In the genomic region with DNA sequence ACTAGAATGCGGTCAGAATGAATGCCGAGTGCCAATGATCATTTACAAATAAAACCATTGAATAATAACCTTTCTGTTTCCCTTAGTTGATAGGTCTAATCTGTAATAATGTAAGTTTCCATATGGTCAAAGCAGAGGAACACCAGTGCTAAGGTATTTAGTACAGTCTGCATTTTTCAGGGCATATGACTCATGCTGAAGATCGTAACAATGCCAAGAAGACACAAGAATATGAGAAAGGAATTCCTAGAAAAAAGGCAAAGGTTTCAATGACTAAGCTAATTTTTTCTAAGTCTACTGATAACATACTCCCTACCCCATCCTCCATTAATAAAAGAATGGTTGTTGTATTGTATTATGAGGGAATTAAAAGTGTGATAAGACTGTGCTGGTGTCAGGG, we compare ENCODE assay signal across 21 cellular contexts. TPM values are rescaled to one million over a fixed set of nuclear protein-coding genes. Genes with fewer than 3 reads are reported as not detected.
A peak's percentile ranks its signal among the peaks of the same experiment; 100 is the strongest.
DNase-seq lines count a peak whose midpoint lies in the region; ATAC-seq, FAIRE-seq and TF ChIP-seq lines count a peak whose summit lies in the region.
"Had no signal": no experiment of that assay in that cellular context is flagged by ENCODE, and none has a peak within 500 bp of the region (broad histone marks: within the 10 kb centered on the region; RNA-seq: fewer than 3 reads in every experiment).

No MANE protein-coding gene starts in this region.

- no peaks in the 10 kb centered on the region for H3K4me1 ChIP-seq in small intestine (ENCODE audit: control insufficient read depth in 2 of 2, insufficient read depth in 1 of 2, low read depth in 1 of 2, low read length in 1 of 2)
- H3K4me1 ChIP-seq: HAP-1, vagina had no signal

- H3K4me1 Mint-ChIP-seq in activated T-cell treated with anti-CD3 and anti-CD28 coated beads, Interleukin-2, amount 50 U/mL, for 4 hours (ENCODE audit: low read depth), result no peaks in the 10 kb centered on the region
- H3K4me1 Mint-ChIP-seq in activated CD4-positive, alpha-beta T cell treated with anti-CD3 and anti-CD28 coated beads, Interleukin-2, amount 10 ng/mL, durations not matched to agents 7 days and 5 days, result no peaks in the 10 kb centered on the region
- no peaks in the 10 kb centered on the region for H3K4me1 Mint-ChIP-seq in T-helper 2 cell treated with Interferon-gamma antibody and Interleukin-4, amounts not matched to agents 5 μg/mL and 100 μg/mL, for 36 hours (ENCODE audit: low read depth)
- H3K4me1 Mint-ChIP-seq: stimulated activated memory B cell treated with anti-CD40 and anti-IgM and Interleukin-4, amounts not matched to agents 10 μg/mL and 1 μg/mL and 100 μg/mL, for 72 hours; WTC11 had no signal

- H3K36me3 Mint-ChIP-seq in activated T-cell treated with anti-CD3 and anti-CD28 coated beads, Interleukin-2, amount 50 U/mL, for 4 hours (ENCODE audit: insufficient read depth), result no peaks in the 10 kb centered on the region
- no peaks in the 10 kb centered on the region for H3K36me3 Mint-ChIP-seq in activated CD4-positive, alpha-beta T cell treated with anti-CD3 and anti-CD28 coated beads, Interleukin-2, amount 10 ng/mL, durations not matched to agents 7 days and 5 days (ENCODE audit: low read depth)
- H3K36me3 Mint-ChIP-seq in T-helper 2 cell treated with Interferon-gamma antibody and Interleukin-4, amounts not matched to agents 5 μg/mL and 100 μg/mL, for 36 hours (ENCODE audit: low read depth), result no peaks in the 10 kb centered on the region

- no peak for FAIRE-seq in HTR-8/SVneo (lab: Jason Lieb, UNC)
- FAIRE-seq in small intestine (lab: Jason Lieb, UNC), result no peak
- FAIRE-seq: G401.6 had no signal

- no peak overlapping the region for H3K27ac ChIP-seq in small intestine (ENCODE audit: low read depth in 1 of 2, low read length in 1 of 2)
- H3K27ac ChIP-seq: vagina had no signal

- no peaks in the 10 kb centered on the region for H3K36me3 ChIP-seq in small intestine (ENCODE audit: control insufficient read depth in 2 of 2, insufficient read depth in 2 of 2, low read length in 2 of 2)
- H3K36me3 ChIP-seq: HAP-1, vagina had no signal

- ATAC-seq in activated T-cell treated with anti-CD3 and anti-CD28 coated beads, Interleukin-2, amount 50 U/mL, for 4 hours, result no peak
- ATAC-seq: left colon; right cardiac atrium; stimulated activated memory B cell treated with anti-CD40 and anti-IgM and Interleukin-4, amounts not matched to agents 10 μg/mL and 1 μg/mL and 100 μg/mL, for 72 hours; WTC11 had no signal

- no peaks in the 10 kb centered on the region for H3K27me3 ChIP-seq in small intestine (ENCODE audit: control insufficient read depth in 2 of 2, insufficient read depth in 2 of 2, low read length in 2 of 2)
- H3K27me3 ChIP-seq: vagina had no signal

- CTCF ChIA-PET in activated CD4-positive, alpha-beta T cell treated with anti-CD3 and anti-CD28 coated beads, Interleukin-2, amount 10 ng/mL, durations not matched to agents 7 days and 5 days (lab: Charles Lee), result no interaction called here

- H3K9me3 Mint-ChIP-seq in activated T-cell treated with anti-CD3 and anti-CD28 coated beads, Interleukin-2, amount 50 U/mL, for 4 hours, result no peaks in the 10 kb centered on the region
- H3K9me3 Mint-ChIP-seq in activated CD4-positive, alpha-beta T cell treated with anti-CD3 and anti-CD28 coated beads, Interleukin-2, amount 10 ng/mL, durations not matched to agents 7 days and 5 days, result no peaks in the 10 kb centered on the region
- H3K9me3 Mint-ChIP-seq in T-helper 2 cell treated with Interferon-gamma antibody and Interleukin-4, amounts not matched to agents 5 μg/mL and 100 μg/mL, for 36 hours, result no peaks in the 10 kb centered on the region
- H3K9me3 Mint-ChIP-seq: stimulated activated memory B cell treated with anti-CD40 and anti-IgM and Interleukin-4, amounts not matched to agents 10 μg/mL and 1 μg/mL and 100 μg/mL, for 72 hours had no signal

- H3K27ac Mint-ChIP-seq in activated CD4-positive, alpha-beta T cell treated with anti-CD3 and anti-CD28 coated beads, Interleukin-2, amount 10 ng/mL, durations not matched to agents 7 days and 5 days, result no peak overlapping the region
- no peak overlapping the region for H3K27ac Mint-ChIP-seq in T-helper 2 cell treated with Interferon-gamma antibody and Interleukin-4, amounts not matched to agents 5 μg/mL and 100 μg/mL, for 36 hours
- H3K27ac Mint-ChIP-seq: stimulated activated memory B cell treated with anti-CD40 and anti-IgM and Interleukin-4, amounts not matched to agents 10 μg/mL and 1 μg/mL and 100 μg/mL, for 72 hours; WTC11 had no signal

- TF ChIP-seq CTCF in AG10803 (conservative IDR thresholded peaks at IDR 0.05; ENCODE audit: low read length) (no peak), astrocyte of the spinal cord (IDR thresholded peaks at IDR 0.05; ENCODE audit: low read depth, low read length) (no peak)

- in situ Hi-C loops in astrocyte of the spinal cord (cut with HindIII; ENCODE audit: low sequenced_read_pairs), result no loop called here

- no peaks in the 10 kb centered on the region for H3K9me3 ChIP-seq in small intestine (ENCODE audit: control insufficient read depth, low read depth)
- H3K9me3 ChIP-seq: HAP-1, vagina had no signal

- H3K4me3 ChIP-seq in AG10803 (ENCODE audit: low read length), result no peak overlapping the region
- H3K4me3 ChIP-seq in astrocyte of the spinal cord (ENCODE audit: low read depth, low read length), result no peak overlapping the region
- H3K4me3 ChIP-seq in small intestine (ENCODE audit: low read depth in 1 of 2, low read length in 2 of 2), result no peak overlapping the region
- H3K4me3 ChIP-seq: HAP-1, vagina had no signal

- peaks cover 6% of the 10 kb centered on the region for H3K27me3 Mint-ChIP-seq in activated T-cell treated with anti-CD3 and anti-CD28 coated beads, Interleukin-2, amount 50 U/mL, for 4 hours (ENCODE audit: low read depth)
- peaks cover 3% of the 10 kb centered on the region for H3K27me3 Mint-ChIP-seq in activated CD4-positive, alpha-beta T cell treated with anti-CD3 and anti-CD28 coated beads, Interleukin-2, amount 10 ng/mL, durations not matched to agents 7 days and 5 days
- peaks cover 5% of the 10 kb centered on the region for H3K27me3 Mint-ChIP-seq in T-helper 2 cell treated with Interferon-gamma antibody and Interleukin-4, amounts not matched to agents 5 μg/mL and 100 μg/mL, for 36 hours (ENCODE audit: low read depth)

- WGBS in small intestine, 3 donors, result 72 to 79% (median 73%) methylated on average over 3 of the region's 3 CpGs

- POLR2A ChIA-PET in activated CD4-positive, alpha-beta T cell treated with anti-CD3 and anti-CD28 coated beads, Interleukin-2, amount 10 ng/mL, durations not matched to agents 7 days and 5 days (lab: Charles Lee), result no interaction called here

- DNase-seq in AG10803 (ENCODE audit: low read depth) (peak; percentile 84), HTR-8/SVneo (ENCODE audit: insufficient read length, low spot score) (peak; percentile 41), astrocyte of the spinal cord (ENCODE audit: low read depth, low spot score) (peak; percentile 5), iris pigment epithelial cell (ENCODE audit: low read depth) (peak; percentile 77), small intestine (no peak)
- DNase-seq in activated T-cell treated with anti-CD3 and anti-CD28 coated beads, Interleukin-2, amount 50 U/mL, for 4 hours, result no peak
- no peak for DNase-seq in activated CD4-positive, alpha-beta T cell treated with anti-CD3 and anti-CD28 coated beads, Interleukin-2, amount 10 ng/mL, durations not matched to agents 7 days and 5 days
- no peak for DNase-seq in T-helper 2 cell treated with Interferon-gamma antibody and Interleukin-4, amounts not matched to agents 5 μg/mL and 100 μg/mL, for 36 hours (ENCODE audit: low spot score)
- DNase-seq: C1 segment of cervical spinal cord; head of caudate nucleus; left colon; NCI-H2081 treated with DMSO at 0.1 percent for 48 hours; right cardiac atrium; stimulated activated CD4-positive, alpha-beta T cell treated with anti-CD3 and anti-CD28 coated beads, Interleukin-4, amount 100 ng/mL, for 4 hours had no signal

- H3K4me3 Mint-ChIP-seq in activated T-cell treated with anti-CD3 and anti-CD28 coated beads, Interleukin-2, amount 50 U/mL, for 4 hours, result no peak overlapping the region
- no peak overlapping the region for H3K4me3 Mint-ChIP-seq in activated CD4-positive, alpha-beta T cell treated with anti-CD3 and anti-CD28 coated beads, Interleukin-2, amount 10 ng/mL, durations not matched to agents 7 days and 5 days
- H3K4me3 Mint-ChIP-seq in T-helper 2 cell treated with Interferon-gamma antibody and Interleukin-4, amounts not matched to agents 5 μg/mL and 100 μg/mL, for 36 hours, result no peak overlapping the region
- H3K4me3 Mint-ChIP-seq: stimulated activated memory B cell treated with anti-CD40 and anti-IgM and Interleukin-4, amounts not matched to agents 10 μg/mL and 1 μg/mL and 100 μg/mL, for 72 hours; WTC11 had no signal

RNA-seq across cellular contexts. Expression of gene OR1L8, which starts 2.8 kb away (rescaled TPM):
- not detected for total RNA-seq in activated T-cell treated with anti-CD3 and anti-CD28 coated beads, Interleukin-2, amount 50 U/mL, for 4 hours
- polyA plus RNA-seq in small intestine, result under 1 TPM in 1 of 3 donors, not detected in 2; 0.03 TPM
- not detected for total RNA-seq in activated CD4-positive, alpha-beta T cell treated with anti-CD3 and anti-CD28 coated beads, Interleukin-2, amount 10 ng/mL, durations not matched to agents 7 days and 5 days
- total RNA-seq: left colon, SK-MEL-5, WTC11 had no signal

RNA-seq across cellular contexts. Expression of gene OR1N2, which starts 27.4 kb away (rescaled TPM):
- not detected for total RNA-seq in activated T-cell treated with anti-CD3 and anti-CD28 coated beads, Interleukin-2, amount 50 U/mL, for 4 hours
- polyA plus RNA-seq in small intestine, result not detected
- total RNA-seq in activated CD4-positive, alpha-beta T cell treated with anti-CD3 and anti-CD28 coated beads, Interleukin-2, amount 10 ng/mL, durations not matched to agents 7 days and 5 days, result not detected
- total RNA-seq: left colon, right cardiac atrium, SK-MEL-5, vagina, WTC11 had no signal
- polyA plus RNA-seq: adipose tissue, right cardiac atrium had no signal

RNA-seq across cellular contexts. Expression of gene OR1Q1, which starts 34.2 kb away (rescaled TPM):
- total RNA-seq in activated T-cell treated with anti-CD3 and anti-CD28 coated beads, Interleukin-2, amount 50 U/mL, for 4 hours, result not detected
- polyA plus RNA-seq in small intestine, result not detected
- total RNA-seq in activated CD4-positive, alpha-beta T cell treated with anti-CD3 and anti-CD28 coated beads, Interleukin-2, amount 10 ng/mL, durations not matched to agents 7 days and 5 days, result not detected
- total RNA-seq: left colon, right cardiac atrium, SK-MEL-5, vagina, WTC11 had no signal
- polyA plus RNA-seq: adipose tissue, right cardiac atrium had no signal

RNA-seq across cellular contexts. Expression of gene OR1N1, which starts 53.3 kb away (rescaled TPM):
- total RNA-seq in activated T-cell treated with anti-CD3 and anti-CD28 coated beads, Interleukin-2, amount 50 U/mL, for 4 hours, result not detected
- polyA plus RNA-seq in small intestine, result not detected
- total RNA-seq in activated CD4-positive, alpha-beta T cell treated with anti-CD3 and anti-CD28 coated beads, Interleukin-2, amount 10 ng/mL, durations not matched to agents 7 days and 5 days, result not detected
- total RNA-seq: left colon, right cardiac atrium, SK-MEL-5, vagina, WTC11 had no signal
- polyA plus RNA-seq: adipose tissue, right cardiac atrium had no signal

Comparison
In these comparisons a context has a peak if more than half of its experiments do, and no peak if none do; other contexts are left out.
1. DNase-seq: peak in AG10803 (single experiment), HTR-8/SVneo (single experiment), astrocyte of the spinal cord (single experiment) and iris pigment epithelial cell (single experiment); none in activated T-cell treated with anti-CD3 and anti-CD28 coated beads, Interleukin-2, amount 50 U/mL, for 4 hours (single experiment), small intestine (single experiment), activated CD4-positive, alpha-beta T cell treated with anti-CD3 and anti-CD28 coated beads, Interleukin-2, amount 10 ng/mL, durations not matched to agents 7 days and 5 days (single experiment) and T-helper 2 cell treated with Interferon-gamma antibody and Interleukin-4, amounts not matched to agents 5 μg/mL and 100 μg/mL, for 36 hours (single experiment).